24 cellular contexts compared by ENCODE assay signal in genomic region chrX:41035582-41035981, GRCh38.
"Had no signal": no experiment of that assay in that cellular context is flagged by ENCODE, and none has a peak within 500 bp of the region (broad histone marks: within the 10 kb centered on the region; RNA-seq: fewer than 3 reads in every experiment).

No MANE protein-coding gene starts in this region.

- H3K4me1 ChIP-seq: esophagus muscularis mucosa, foreskin keratinocyte, heart right ventricle, neural progenitor cell, prostate gland, sigmoid colon, spleen, tibial nerve, vagina had no signal

- H3K4me3 ChIP-seq: esophagus muscularis mucosa, heart right ventricle, lung, neural progenitor cell, prostate gland, sigmoid colon, spleen, thoracic aorta, tibial nerve, vagina had no signal

- H3K36me3 ChIP-seq: esophagus muscularis mucosa, heart right ventricle, neural progenitor cell, prostate gland, sigmoid colon, spleen, thoracic aorta, tibial nerve, vagina had no signal

- H3K27me3 ChIP-seq: esophagus muscularis mucosa, foreskin keratinocyte, neural progenitor cell, sigmoid colon, vagina had no signal

- H3K27ac ChIP-seq: epithelial cell of prostate, esophagus muscularis mucosa, foreskin keratinocyte, heart right ventricle, neural progenitor cell, prostate gland, sigmoid colon, spleen, thoracic aorta, tibial nerve, vagina had no signal

- DNase-seq: cerebellar nuclear complex; effector CD8-positive, alpha-beta T cell; endodermal cell; foreskin keratinocyte; glutamatergic neuron; heart right ventricle; hypothalamus; immature natural killer cell; islet precursor cell; kidney glomerular epithelial cell; naive thymus-derived CD4-positive, alpha-beta T cell; right cardiac atrium; sigmoid colon; spleen; stimulated activated CD4-positive, alpha-beta T cell treated with anti-CD3 and anti-CD28 coated beads, Interleukin-4, amount 100 ng/mL, for 4 hours had no signal

- H3K4me2 ChIP-seq: neural progenitor cell had no signal

- H3K9ac ChIP-seq: neural progenitor cell had no signal

- H3K9me3 ChIP-seq: heart right ventricle, prostate gland, sigmoid colon, thoracic aorta, tibial nerve, vagina had no signal

- H2AFZ ChIP-seq: neural progenitor cell had no signal

- ATAC-seq: foreskin keratinocyte; heart right ventricle; naive thymus-derived CD4-positive, alpha-beta T cell; right cardiac atrium; stimulated activated memory B cell treated with anti-CD40 and anti-IgM and Interleukin-4, amounts not matched to agents 10 μg/mL and 1 μg/mL and 100 μg/mL, for 72 hours had no signal
